13 cellular contexts compared by ENCODE assay signal in the genomic region with DNA sequence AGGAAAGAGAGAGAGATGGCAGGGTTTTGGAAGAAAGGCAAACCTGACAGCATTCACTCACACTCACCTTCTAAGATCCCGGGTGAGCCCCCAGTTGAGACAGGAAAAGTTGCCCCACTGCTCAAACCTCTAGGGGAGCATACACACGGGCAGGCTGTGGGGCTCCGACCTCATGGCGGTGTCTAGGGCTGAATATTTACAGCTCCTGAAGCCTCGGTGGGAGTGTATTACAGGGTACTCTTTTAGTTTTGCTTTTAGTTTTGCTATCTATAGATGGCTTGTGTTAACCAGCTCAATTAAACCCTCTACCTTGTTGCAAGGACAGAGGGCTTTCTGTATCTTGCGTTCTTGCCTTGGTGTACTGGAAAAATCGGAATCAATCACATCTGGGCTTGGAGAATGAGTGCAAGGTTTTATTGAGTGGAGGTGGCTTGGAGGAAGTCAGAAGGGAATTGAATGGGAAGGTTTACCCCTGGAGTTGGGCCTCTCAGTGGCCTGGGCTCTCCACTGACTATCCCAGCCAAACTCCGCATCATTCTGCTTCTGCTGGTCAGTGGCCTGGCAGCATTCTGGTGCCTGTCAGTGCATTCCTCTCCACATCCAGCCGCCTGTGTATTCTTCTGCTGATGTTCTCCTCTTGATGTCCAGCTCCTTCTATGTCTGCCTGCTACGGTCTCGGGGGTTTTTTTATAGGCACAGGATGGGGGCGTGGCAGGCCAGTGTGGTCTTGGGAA. TPM values are rescaled to one million over a fixed set of nuclear protein-coding genes. Genes with fewer than 3 reads are reported as not detected.
DNase-seq lines count a peak whose midpoint lies in the region; ATAC-seq and FAIRE-seq lines count a peak whose summit lies in the region.
"Had no signal": no experiment of that assay in that cellular context is flagged by ENCODE, and none has a peak within 500 bp of the region (broad histone marks: within the 10 kb centered on the region; RNA-seq: fewer than 3 reads in every experiment).

No MANE protein-coding gene starts in this region.

- no peak for FAIRE-seq in urothelium cell line (lab: Jason Lieb, UNC)

- no peak for DNase-seq in T-helper 1 cell
- no peak for DNase-seq in stimulated activated effector memory CD8-positive, alpha-beta T cell treated with anti-CD3 and anti-CD28 coated beads, Interleukin-12 subunit alpha, Interleukin-12 subunit beta, amount 100 ng/mL, for 72 hours (ENCODE audit: low spot score in 2 of 2)
- no peak for DNase-seq in SHP77 (lab: John Stamatoyannopoulos, UW)
- DNase-seq in urothelium cell line (ENCODE audit: low spot score), result no peak
- no peak for DNase-seq in sciatic nerve (ENCODE audit: low spot score)
- DNase-seq: activated CD4-positive, alpha-beta T cell treated with anti-CD3 and anti-CD28 coated beads for 1 hour; activated naive CD4-positive, alpha-beta T cell treated with Interleukin-2 at 50 U/mL for 16 hours; IMR-90; kidney glomerular epithelial cell; NCI-H2107 had no signal

- H3K36me3 Mint-ChIP-seq in T-helper 1 cell treated with Interleukin-12 subunit alpha and Interleukin-12 subunit beta and Interleukin-4 antibody, amounts not matched to agents 30 μg/mL and 1 μg/mL, for 36 hours (ENCODE audit: low read depth), result peaks cover 3% of the 10 kb centered on the region
- H3K36me3 Mint-ChIP-seq in stimulated activated effector memory CD8-positive, alpha-beta T cell treated with anti-CD3 and anti-CD28 coated beads, Interleukin-12 subunit alpha, Interleukin-12 subunit beta, amount 100 ng/mL, for 72 hours, result no peaks in the 10 kb centered on the region

- peak overlapping the region; percentile 10 for H3K27ac Mint-ChIP-seq in T-helper 1 cell treated with Interleukin-12 subunit alpha and Interleukin-12 subunit beta and Interleukin-4 antibody, amounts not matched to agents 30 μg/mL and 1 μg/mL, for 36 hours
- H3K27ac Mint-ChIP-seq in stimulated activated effector memory CD8-positive, alpha-beta T cell treated with anti-CD3 and anti-CD28 coated beads, Interleukin-12 subunit alpha, Interleukin-12 subunit beta, amount 100 ng/mL, for 72 hours, result no peak overlapping the region

- intact Hi-C loops in sciatic nerve (cut with DNase I), result no loop called here

- no peaks in the 10 kb centered on the region for H3K27me3 Mint-ChIP-seq in T-helper 1 cell treated with Interleukin-12 subunit alpha and Interleukin-12 subunit beta and Interleukin-4 antibody, amounts not matched to agents 30 μg/mL and 1 μg/mL, for 36 hours (ENCODE audit: low read depth)

- H3K9me3 Mint-ChIP-seq in T-helper 1 cell treated with Interleukin-12 subunit alpha and Interleukin-12 subunit beta and Interleukin-4 antibody, amounts not matched to agents 30 μg/mL and 1 μg/mL, for 36 hours, result no peaks in the 10 kb centered on the region
- H3K9me3 Mint-ChIP-seq in stimulated activated effector memory CD8-positive, alpha-beta T cell treated with anti-CD3 and anti-CD28 coated beads, Interleukin-12 subunit alpha, Interleukin-12 subunit beta, amount 100 ng/mL, for 72 hours, result no peaks in the 10 kb centered on the region

- H3K4me1 Mint-ChIP-seq in T-helper 1 cell treated with Interleukin-12 subunit alpha and Interleukin-12 subunit beta and Interleukin-4 antibody, amounts not matched to agents 30 μg/mL and 1 μg/mL, for 36 hours (ENCODE audit: low read depth), result peaks cover 17% of the 10 kb centered on the region
- no peaks in the 10 kb centered on the region for H3K4me1 Mint-ChIP-seq in stimulated activated effector memory CD8-positive, alpha-beta T cell treated with anti-CD3 and anti-CD28 coated beads, Interleukin-12 subunit alpha, Interleukin-12 subunit beta, amount 100 ng/mL, for 72 hours

- peak; percentile 68 for ATAC-seq in GM21723 (IDR thresholded peaks at IDR 0.05; ENCODE audit: unreplicated experiment)
- peak; percentile 91 for ATAC-seq in HG03175 (IDR thresholded peaks at IDR 0.05; ENCODE audit: unreplicated experiment)
- peak; percentile 49 for ATAC-seq in stimulated activated effector memory CD8-positive, alpha-beta T cell treated with anti-CD3 and anti-CD28 coated beads, Interleukin-12 subunit alpha, Interleukin-12 subunit beta, amount 100 ng/mL, for 72 hours
- no peak for ATAC-seq in sciatic nerve

- H3K4me3 Mint-ChIP-seq in T-helper 1 cell treated with Interleukin-12 subunit alpha and Interleukin-12 subunit beta and Interleukin-4 antibody, amounts not matched to agents 30 μg/mL and 1 μg/mL, for 36 hours, result no peak overlapping the region
- H3K4me3 Mint-ChIP-seq in stimulated activated effector memory CD8-positive, alpha-beta T cell treated with anti-CD3 and anti-CD28 coated beads, Interleukin-12 subunit alpha, Interleukin-12 subunit beta, amount 100 ng/mL, for 72 hours, result no peak overlapping the region

RNA-seq across cellular contexts. Expression of gene IFIH1, which starts 10.1 kb away (rescaled TPM):
- total RNA-seq in sciatic nerve, result 21.0 TPM

RNA-seq across cellular contexts. Expression of gene GCA, which starts 15.3 kb away (rescaled TPM):
- total RNA-seq in sciatic nerve, result 35.7 TPM
